ENCODE assay signal across 17 cellular contexts in genomic region chr14:97021571-97022171, GRCh38.
DNase-seq lines count a peak whose midpoint lies in the region; ATAC-seq, FAIRE-seq and TF ChIP-seq lines count a peak whose summit lies in the region.
"Had no signal": no experiment of that assay in that cellular context is flagged by ENCODE, and none has a peak within 500 bp of the region (broad histone marks: within the 10 kb centered on the region; RNA-seq: fewer than 3 reads in every experiment).

No MANE protein-coding gene starts in this region.

- H3K36me3 ChIP-seq in GM12878 (ENCODE audit: control insufficient read depth in 2 of 2, insufficient read depth in 2 of 2, low read length in 1 of 2): no peaks in the 10 kb centered on the region
- H3K36me3 ChIP-seq: brain microvascular endothelial cell, left lung had no signal

- H3K4me3 ChIP-seq in GM12878 (no peak overlapping the region), foreskin fibroblast (ENCODE audit: low read depth in 1 of 2, low read length in 2 of 2) (no peak overlapping the region)
- H3K4me3 ChIP-seq: left lung had no signal

- H3K4me2 ChIP-seq in GM12878 (ENCODE audit: control insufficient read depth, insufficient read depth): no peak overlapping the region

- H2AFZ ChIP-seq in GM12878 (ENCODE audit: control insufficient read depth, low read depth, low read length): no peak overlapping the region; the same call in 1 of the 2 replicates

- H3K9me3 ChIP-seq in GM12878 (replicated peaks; ENCODE audit: control insufficient read depth, insufficient read depth, low read length): no peaks in the 10 kb centered on the region; the same call in 2 of the 3 replicates

- no peak for TF ChIP-seq RAD21 in GM12878 (IDR thresholded peaks at IDR 0.05; ENCODE audit: insufficient read depth, low read depth, low read length)

- DNase-seq in COLO829 (ENCODE audit: low spot score) (peak; percentile 12), NCI-H526 (lab: John Stamatoyannopoulos, UW) (peak; percentile 16 to 55), GM12878 (ENCODE audit: low read depth, low spot score) (no peak), HCEC 1CT (no peak), foreskin fibroblast (no peak)
- no peak for DNase-seq in stimulated activated CD4-positive, alpha-beta T cell treated with anti-CD3 and anti-CD28 coated beads, Interleukin-4, amount 100 ng/mL, for 1 hour
- DNase-seq: activated CD4-positive, alpha-beta T cell treated with anti-CD3 and anti-CD28 coated beads, Interleukin-2, amount 50 U/mL, for 1 hour; activated naive CD8-positive, alpha-beta T cell treated with anti-CD3 and anti-CD28 coated beads for 36 hours; activated T-cell treated with anti-CD3 and anti-CD28 coated beads, Interleukin-2, amount 50 U/mL, for 1 hour; brain microvascular endothelial cell; DND-41; left lung; NCI-H2029; stimulated activated CD4-positive, alpha-beta T cell treated with anti-CD3 and anti-CD28 coated beads, Interleukin-4, amount 100 ng/mL, for 4 hours; T-helper 9 cell had no signal

- BruUV-seq in GM12878 (replicated peaks; lab: Mats Ljungman, UMichigan): no TSS peak

- RAD21 ChIA-PET in GM12878 (lab: Charles Lee; ENCODE audit: unreplicated experiment): no interaction called here

- no peak for TF ChIP-seq EP300 in GM12878 (IDR thresholded peaks at IDR 0.05; ENCODE audit: borderline replicate concordance in 1 of 2, control insufficient read depth in 1 of 2, low read depth in 2 of 2, low read length in 2 of 2)

- TF ChIP-seq CTCF in GM12878 (IDR thresholded peaks at IDR 0.05 in 2 of 3, conservative IDR thresholded peaks at IDR 0.05 in 1 of 3; ENCODE audit: control insufficient read depth in 2 of 3, extremely low read depth in 1 of 3, insufficient read depth in 1 of 3, low read depth in 3 of 3, low read length in 3 of 3): no peak
- TF ChIP-seq CTCF in foreskin fibroblast (IDR thresholded peaks at IDR 0.05; ENCODE audit: low read depth, low read length): no peak

- H3K27ac ChIP-seq in GM12878 (ENCODE audit: control insufficient read depth, insufficient read depth): no peak overlapping the region
- H3K27ac ChIP-seq: brain microvascular endothelial cell, left lung had no signal

- WGBS in GM12878 (ENCODE audit: insufficient coverage, insufficient replicate concordance, low lambda C conversion rate, missing lambda C conversion rate): 22% methylated on average over 3 of the region's 3 CpGs

- intact Hi-C loops in GM12878 (cut with micrococcal nuclease; ENCODE audit: unreplicated experiment): no loop called here

- ATAC-seq in GM21390 (IDR thresholded peaks at IDR 0.05; ENCODE audit: unreplicated experiment) (peak; percentile 60), GM12878 (0 out of 3 replicates have a peak, but pooled peaks have one; percentile 21), HG03442 (IDR thresholded peaks at IDR 0.05; ENCODE audit: unreplicated experiment) (no peak)

- in situ Hi-C loops in GM12878 (cut with MboI): no loop called here

- H4K20me1 ChIP-seq in GM12878 (ENCODE audit: control insufficient read depth, insufficient read depth): no peaks in the 10 kb centered on the region

- no peaks in the 10 kb centered on the region; a peak in 1 of 4 replicates for H3K27me3 ChIP-seq in GM12878 (replicated peaks in 1 of 2; ENCODE audit: control insufficient read depth in 2 of 2, insufficient read depth in 2 of 2, low read length in 1 of 2)
- H3K27me3 ChIP-seq: brain microvascular endothelial cell had no signal

- POLR2A ChIA-PET in GM12878 (lab: Charles Lee): no interaction called here

- H3K4me1 ChIP-seq in GM12878 (ENCODE audit: control insufficient read depth, insufficient read depth, low read length): no peaks in the 10 kb centered on the region
- H3K4me1 ChIP-seq: left lung had no signal

- TF ChIP-seq POLR2A in GM12878 (IDR thresholded peaks at IDR 0.05; ENCODE audit: low read depth, low read length): no peak

- SMC1A ChIA-PET in GM12878 (lab: Charles Lee; ENCODE audit: uncharacterized antibody, unreplicated experiment): no interaction called here

- H3K79me2 ChIP-seq in GM12878 (ENCODE audit: control insufficient read depth, insufficient read depth, low read length): no peaks in the 10 kb centered on the region

- no peak for FAIRE-seq in GM12878 (lab: Jason Lieb, UNC)

- CTCF ChIA-PET in GM12878 (lab: Yijun Ruan, JAX): no interaction called here

- no peak overlapping the region for H3K9ac ChIP-seq in GM12878 (ENCODE audit: control insufficient read depth, insufficient read depth, low read length)

TF ChIP-seq in GM12878, 131 proteins besides CTCF, POLR2A, EP300 and RAD21 (continues in another document):
- TF ChIP-seq PBX3 (IDR thresholded peaks at IDR 0.05; ENCODE audit: insufficient replicate concordance, low read depth, low read length) (no peak), SP1 (IDR thresholded peaks at IDR 0.05; ENCODE audit: low read depth, low read length) (no peak), SMAD1 (IDR thresholded peaks at IDR 0.05; ENCODE audit: low read depth, partially characterized antibody) (no peak), CEBPB (IDR thresholded peaks at IDR 0.05; ENCODE audit: borderline replicate concordance in 1 of 2, low read depth in 2 of 2, low read length in 2 of 2) (no peak), FOXK2 (IDR thresholded peaks at IDR 0.05) (no peak), STAT3 (IDR thresholded peaks at IDR 0.05; ENCODE audit: low read depth, low read length) (no peak), ATF3 (IDR thresholded peaks at IDR 0.05; ENCODE audit: borderline replicate concordance, extremely low read depth, low read depth, low read length) (0 out of 2 replicates have a peak, but pooled peaks have one; percentile 52), YY1 (IDR thresholded peaks at IDR 0.05; ENCODE audit: low read depth, low read length) (0 out of 2 replicates have a peak, but pooled peaks have one; percentile 46)
- TF ChIP-seq, protein P1, sequence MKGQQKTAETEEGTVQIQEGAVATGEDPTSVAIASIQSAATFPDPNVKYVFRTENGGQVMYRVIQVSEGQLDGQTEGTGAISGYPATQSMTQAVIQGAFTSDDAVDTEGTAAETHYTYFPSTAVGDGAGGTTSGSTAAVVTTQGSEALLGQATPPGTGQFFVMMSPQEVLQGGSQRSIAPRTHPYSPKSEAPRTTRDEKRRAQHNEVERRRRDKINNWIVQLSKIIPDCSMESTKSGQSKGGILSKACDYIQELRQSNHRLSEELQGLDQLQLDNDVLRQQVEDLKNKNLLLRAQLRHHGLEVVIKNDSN (IDR thresholded peaks at IDR 0.05; ENCODE audit: borderline replicate concordance, extremely low read length, insufficient read depth, low read depth, low read length): peak; percentile 65
- TF ChIP-seq, protein P2, sequence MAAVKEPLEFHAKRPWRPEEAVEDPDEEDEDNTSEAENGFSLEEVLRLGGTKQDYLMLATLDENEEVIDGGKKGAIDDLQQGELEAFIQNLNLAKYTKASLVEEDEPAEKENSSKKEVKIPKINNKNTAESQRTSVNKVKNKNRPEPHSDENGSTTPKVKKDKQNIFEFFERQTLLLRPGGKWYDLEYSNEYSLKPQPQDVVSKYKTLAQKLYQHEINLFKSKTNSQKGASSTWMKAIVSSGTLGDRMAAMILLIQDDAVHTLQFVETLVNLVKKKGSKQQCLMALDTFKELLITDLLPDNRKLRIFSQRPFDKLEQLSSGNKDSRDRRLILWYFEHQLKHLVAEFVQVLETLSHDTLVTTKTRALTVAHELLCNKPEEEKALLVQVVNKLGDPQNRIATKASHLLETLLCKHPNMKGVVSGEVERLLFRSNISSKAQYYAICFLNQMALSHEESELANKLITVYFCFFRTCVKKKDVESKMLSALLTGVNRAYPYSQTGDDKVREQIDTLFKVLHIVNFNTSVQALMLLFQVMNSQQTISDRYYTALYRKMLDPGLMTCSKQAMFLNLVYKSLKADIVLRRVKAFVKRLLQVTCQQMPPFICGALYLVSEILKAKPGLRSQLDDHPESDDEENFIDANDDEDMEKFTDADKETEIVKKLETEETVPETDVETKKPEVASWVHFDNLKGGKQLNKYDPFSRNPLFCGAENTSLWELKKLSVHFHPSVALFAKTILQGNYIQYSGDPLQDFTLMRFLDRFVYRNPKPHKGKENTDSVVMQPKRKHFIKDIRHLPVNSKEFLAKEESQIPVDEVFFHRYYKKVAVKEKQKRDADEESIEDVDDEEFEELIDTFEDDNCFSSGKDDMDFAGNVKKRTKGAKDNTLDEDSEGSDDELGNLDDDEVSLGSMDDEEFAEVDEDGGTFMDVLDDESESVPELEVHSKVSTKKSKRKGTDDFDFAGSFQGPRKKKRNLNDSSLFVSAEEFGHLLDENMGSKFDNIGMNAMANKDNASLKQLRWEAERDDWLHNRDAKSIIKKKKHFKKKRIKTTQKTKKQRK (IDR thresholded peaks at IDR 0.05; ENCODE audit: low read depth, low read length): no peak

Comparison
In these comparisons a context has a peak if more than half of its experiments do, and no peak if none do; other contexts are left out.
1. DNase-seq: peak in COLO829 (single experiment) and NCI-H526 (2 of 2); none in GM12878 (single experiment), HCEC 1CT (single experiment), stimulated activated CD4-positive, alpha-beta T cell treated with anti-CD3 and anti-CD28 coated beads, Interleukin-4, amount 100 ng/mL, for 1 hour (single experiment) and foreskin fibroblast (0 of 2).